Comparison of ENCODE assay signal across 14 cellular contexts in the genomic region with DNA sequence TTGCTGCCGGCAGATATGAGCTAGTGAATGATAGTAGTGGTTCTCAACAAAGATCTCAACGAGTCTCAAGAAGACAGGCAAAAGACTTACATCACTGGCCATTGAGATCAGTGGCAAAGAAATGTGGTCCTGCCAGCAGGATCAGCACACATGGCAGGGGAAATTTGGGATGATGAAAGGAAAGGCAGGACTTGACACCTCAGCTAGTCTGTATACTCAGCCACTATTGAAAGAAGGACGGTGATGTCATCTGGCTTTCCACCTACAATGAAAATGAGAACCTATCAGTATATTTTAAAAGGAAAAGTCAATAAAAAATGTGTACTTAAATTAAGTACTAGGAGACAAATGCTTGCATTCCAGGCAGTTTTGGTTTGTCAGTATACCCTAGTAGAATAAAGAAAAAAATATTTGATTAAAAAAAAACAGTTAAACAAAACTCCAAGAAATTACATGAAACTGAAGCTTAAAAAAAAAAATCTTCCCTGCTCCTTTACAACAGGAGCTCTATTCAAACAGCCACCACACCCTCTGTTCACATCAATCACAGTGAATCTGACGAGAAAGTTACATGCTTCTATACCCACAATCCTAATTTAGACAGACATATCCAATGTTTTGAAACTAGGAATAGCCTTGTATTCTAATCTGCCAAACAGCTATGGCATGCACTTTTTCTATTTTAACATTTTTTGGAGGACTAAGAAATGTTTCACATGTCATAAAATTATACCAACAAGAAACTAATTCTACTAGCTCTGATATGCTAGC. TPM values are rescaled to one million over a fixed set of nuclear protein-coding genes. Genes with fewer than 3 reads are reported as not detected.
DNase-seq lines count a peak whose midpoint lies in the region; ATAC-seq and TF ChIP-seq lines count a peak whose summit lies in the region.
"Had no signal": no experiment of that assay in that cellular context is flagged by ENCODE, and none has a peak within 500 bp of the region (broad histone marks: within the 10 kb centered on the region; RNA-seq: fewer than 3 reads in every experiment).

No MANE protein-coding gene starts in this region.

- in situ Hi-C loops in mammary epithelial cell (cut with MboI; ENCODE audit: low sequenced_read_pairs in 2 of 2) = no loop called here

- peaks cover 37% of the 10 kb centered on the region for H3K4me1 ChIP-seq in mammary epithelial cell (ENCODE audit: insufficient read depth, low read length)
- peaks cover 5 to 34% of the 10 kb centered on the region in 2 donors for H3K4me1 ChIP-seq in thoracic aorta (ENCODE audit: control insufficient read depth in 1 of 2, low read depth in 2 of 2)
- H3K4me1 ChIP-seq: thyroid gland had no signal

- no peak for DNase-seq in activated CD8-positive, alpha-beta T cell treated with anti-CD3 and anti-CD28 coated beads for 36 hours
- DNase-seq in activated CD8-positive, alpha-beta T cell treated with anti-CD3 and anti-CD28 coated beads, Interleukin-2, amount 10 ng/mL, durations not matched to agents 7 days and 5 days = no peak
- DNase-seq in mammary epithelial cell (peak; percentile 79), mesothelial cell of epicardium (ENCODE audit: low spot score in 2 of 2, unreplicated experiment in 2 of 2) (no peak), thoracic aorta (ENCODE audit: low spot score) (no peak), OCI-M2 (lab: John Stamatoyannopoulos, UW; ENCODE audit: unreplicated experiment) (no peak)
- DNase-seq: Caco-2, glutamatergic neuron, T-helper 9 cell, thyroid gland had no signal

- H2AFZ ChIP-seq in mammary epithelial cell (ENCODE audit: low read depth, low read length) = no peak overlapping the region

- H3K9ac ChIP-seq in mammary epithelial cell (ENCODE audit: insufficient read depth, low read length) = no peak overlapping the region

- no TSS peak for BruUV-seq in mammary epithelial cell (replicated peaks; lab: Mats Ljungman, UMichigan)

- CTCF ChIA-PET in activated CD8-positive, alpha-beta T cell treated with anti-CD3 and anti-CD28 coated beads for 36 hours (lab: Charles Lee) = interaction anchor here (0.7 to 13.1 kb wide), 6 partner anchors 8 to 106 kb away, joined by 3 to 142 read pairs (median 4); no protein-coding TSS in a partner anchor
- CTCF ChIA-PET in activated CD8-positive, alpha-beta T cell treated with anti-CD3 and anti-CD28 coated beads, Interleukin-2, amount 10 ng/mL, durations not matched to agents 7 days and 5 days (lab: Charles Lee) = interaction anchor here (1.0 to 3.7 kb wide), 7 partner anchors 19 to 87 kb away, joined by 3 to 13 read pairs (median 4); a partner anchor contains a TSS
- CTCF ChIA-PET in mammary epithelial cell (lab: Charles Lee; ENCODE audit: low non-redundant PET) = no interaction called here

- peak overlapping the region; percentile 56 for H3K4me2 ChIP-seq in mammary epithelial cell (ENCODE audit: insufficient read depth, low read depth, low read length)
- H3K4me2 ChIP-seq: A549 had no signal

- H3K27me3 ChIP-seq in mammary epithelial cell (ENCODE audit: insufficient read depth, low read length) (no peaks in the 10 kb centered on the region), thoracic aorta (replicated peaks; ENCODE audit: insufficient read depth) (no peaks in the 10 kb centered on the region)
- H3K27me3 ChIP-seq: thyroid gland had no signal

- no peak for TF ChIP-seq CTCF in activated CD8-positive, alpha-beta T cell treated with anti-CD3 and anti-CD28 coated beads for 36 hours (IDR thresholded peaks at IDR 0.05)
- no peak for TF ChIP-seq CTCF in mammary epithelial cell (conservative IDR thresholded peaks at IDR 0.05 in 1 of 2, IDR thresholded peaks at IDR 0.05 in 1 of 2; ENCODE audit: extremely low read depth in 1 of 2, insufficient read depth in 1 of 2, low read depth in 1 of 2, low read length in 2 of 2)
- TF ChIP-seq CTCF in mesothelial cell of epicardium (IDR thresholded peaks at IDR 0.05; ENCODE audit: unreplicated experiment) = no peak
- no peak for TF ChIP-seq CTCF in thoracic aorta (IDR thresholded peaks at IDR 0.05)

- H3K36me3 Mint-ChIP-seq in activated CD8-positive, alpha-beta T cell treated with anti-CD3 and anti-CD28 coated beads for 36 hours (ENCODE audit: low read depth) = peaks cover 50% of the 10 kb centered on the region
- peaks cover 49% of the 10 kb centered on the region for H3K36me3 Mint-ChIP-seq in activated CD8-positive, alpha-beta T cell treated with anti-CD3 and anti-CD28 coated beads, Interleukin-2, amount 10 ng/mL, durations not matched to agents 7 days and 5 days (ENCODE audit: low read depth)
- peaks cover 8% of the 10 kb centered on the region for H3K36me3 Mint-ChIP-seq in mesothelial cell of epicardium

- WGBS in mammary epithelial cell (ENCODE audit: low coverage, missing lambda C conversion rate) = 73% methylated on average over 4 of the region's 4 CpGs

- dilution Hi-C loops in mammary epithelial cell (cut with HindIII; ENCODE audit: low sequenced_read_pairs) = no loop called here

- H3K4me3 ChIP-seq in mammary epithelial cell (replicated peaks in 1 of 3; ENCODE audit: insufficient read depth in 1 of 3, low read depth in 2 of 3, low read length in 3 of 3) = no peak overlapping the region
- peak overlapping the region; percentile 45 for H3K4me3 ChIP-seq in thoracic aorta
- H3K4me3 ChIP-seq: A549, thyroid gland had no signal

- H3K9me3 Mint-ChIP-seq in activated CD8-positive, alpha-beta T cell treated with anti-CD3 and anti-CD28 coated beads for 36 hours = no peaks in the 10 kb centered on the region
- no peaks in the 10 kb centered on the region for H3K9me3 Mint-ChIP-seq in activated CD8-positive, alpha-beta T cell treated with anti-CD3 and anti-CD28 coated beads, Interleukin-2, amount 10 ng/mL, durations not matched to agents 7 days and 5 days (ENCODE audit: insufficient read depth)
- no peaks in the 10 kb centered on the region for H3K9me3 Mint-ChIP-seq in mesothelial cell of epicardium
- H3K9me3 Mint-ChIP-seq: activated naive CD4-positive, alpha-beta T cell treated with anti-CD3 and anti-CD28 coated beads, Interleukin-2, amount 50 U/mL, for 72 hours had no signal

- H3K79me2 ChIP-seq in mammary epithelial cell (ENCODE audit: insufficient read depth, low read length) = peaks cover 67% of the 10 kb centered on the region

- H3K27ac Mint-ChIP-seq in activated CD8-positive, alpha-beta T cell treated with anti-CD3 and anti-CD28 coated beads for 36 hours = peak overlapping the region; percentile 28
- no peak overlapping the region for H3K27ac Mint-ChIP-seq in activated CD8-positive, alpha-beta T cell treated with anti-CD3 and anti-CD28 coated beads, Interleukin-2, amount 10 ng/mL, durations not matched to agents 7 days and 5 days
- peak overlapping the region; percentile 37 for H3K27ac Mint-ChIP-seq in mesothelial cell of epicardium

- H3K4me1 Mint-ChIP-seq in activated CD8-positive, alpha-beta T cell treated with anti-CD3 and anti-CD28 coated beads for 36 hours (ENCODE audit: low read depth) = peaks cover 35% of the 10 kb centered on the region
- H3K4me1 Mint-ChIP-seq in activated CD8-positive, alpha-beta T cell treated with anti-CD3 and anti-CD28 coated beads, Interleukin-2, amount 10 ng/mL, durations not matched to agents 7 days and 5 days (ENCODE audit: low read depth) = peaks cover 22% of the 10 kb centered on the region
- peaks cover 14% of the 10 kb centered on the region for H3K4me1 Mint-ChIP-seq in mesothelial cell of epicardium

- intact Hi-C loops in activated CD8-positive, alpha-beta T cell treated with anti-CD3 and anti-CD28 coated beads for 36 hours (cut with micrococcal nuclease) = no loop called here
- intact Hi-C loops in mammary epithelial cell (cut with micrococcal nuclease) = no loop called here

- POLR2A ChIA-PET in activated CD8-positive, alpha-beta T cell treated with anti-CD3 and anti-CD28 coated beads for 36 hours (lab: Charles Lee) = interaction anchor here (0.8 kb wide), 1 partner anchor 13 kb away, joined by 3 read pairs; no protein-coding TSS in a partner anchor
- POLR2A ChIA-PET in activated CD8-positive, alpha-beta T cell treated with anti-CD3 and anti-CD28 coated beads, Interleukin-2, amount 10 ng/mL, durations not matched to agents 7 days and 5 days (lab: Charles Lee) = interaction anchor here (0.6 kb wide), 1 partner anchor 69 kb away, joined by 5 read pairs; a partner anchor contains a TSS

- H3K9me3 ChIP-seq in mammary epithelial cell (replicated peaks; ENCODE audit: insufficient read depth, low read length) (no peaks in the 10 kb centered on the region), thoracic aorta (no peaks in the 10 kb centered on the region)
- H3K9me3 ChIP-seq: A549, Caco-2, thyroid gland had no signal

- H3K4me3 Mint-ChIP-seq in activated CD8-positive, alpha-beta T cell treated with anti-CD3 and anti-CD28 coated beads for 36 hours = no peak overlapping the region
- H3K4me3 Mint-ChIP-seq in activated CD8-positive, alpha-beta T cell treated with anti-CD3 and anti-CD28 coated beads, Interleukin-2, amount 10 ng/mL, durations not matched to agents 7 days and 5 days = no peak overlapping the region
- H3K4me3 Mint-ChIP-seq in mesothelial cell of epicardium = no peak overlapping the region

- no peak for ATAC-seq in activated CD8-positive, alpha-beta T cell treated with anti-CD3 and anti-CD28 coated beads for 36 hours
- no peak for ATAC-seq in activated CD8-positive, alpha-beta T cell treated with anti-CD3 and anti-CD28 coated beads, Interleukin-2, amount 10 ng/mL, durations not matched to agents 7 days and 5 days
- no peak for ATAC-seq in thoracic aorta (ENCODE audit: insufficient number of reproducible peaks, low FRiP score, low read depth)
- no peak for ATAC-seq in GM21360 (IDR thresholded peaks at IDR 0.05; ENCODE audit: unreplicated experiment)
- ATAC-seq in GM18867 (IDR thresholded peaks at IDR 0.05; ENCODE audit: unreplicated experiment) = no peak
- ATAC-seq: A549; activated naive CD4-positive, alpha-beta T cell treated with anti-CD3 and anti-CD28 coated beads, Interleukin-2, amount 50 U/mL, for 72 hours had no signal

- H3K36me3 ChIP-seq in mammary epithelial cell (ENCODE audit: insufficient read depth, low read length) = peaks cover 23% of the 10 kb centered on the region
- H3K36me3 ChIP-seq in thoracic aorta = no peaks in the 10 kb centered on the region

- H3K27me3 Mint-ChIP-seq in activated CD8-positive, alpha-beta T cell treated with anti-CD3 and anti-CD28 coated beads for 36 hours = no peaks in the 10 kb centered on the region
- H3K27me3 Mint-ChIP-seq in activated CD8-positive, alpha-beta T cell treated with anti-CD3 and anti-CD28 coated beads, Interleukin-2, amount 10 ng/mL, durations not matched to agents 7 days and 5 days (ENCODE audit: low read depth) = no peaks in the 10 kb centered on the region
- no peaks in the 10 kb centered on the region for H3K27me3 Mint-ChIP-seq in mesothelial cell of epicardium (ENCODE audit: low read depth)

- H3K27ac ChIP-seq in mammary epithelial cell (ENCODE audit: insufficient read depth, low read depth, low read length) = peak overlapping the region; percentile 62
- H3K27ac ChIP-seq in thoracic aorta = peak overlapping the region; percentile 64 to 72
- H3K27ac ChIP-seq: A549, thyroid gland had no signal

- H4K20me1 ChIP-seq in mammary epithelial cell (ENCODE audit: insufficient read depth, low read length) = no peaks in the 10 kb centered on the region

RNA-seq across cellular contexts. Expression of a gene that starts 34.9 kb away (rescaled TPM):
- 1 to 10 TPM; 1.7 to 1.9 TPM for total RNA-seq in activated CD8-positive, alpha-beta T cell treated with anti-CD3 and anti-CD28 coated beads for 36 hours
- 1 to 10 TPM in 1 of 2 experiments, under 1 TPM in 1; 0.68 to 2.3 TPM for total RNA-seq in activated CD8-positive, alpha-beta T cell treated with anti-CD3 and anti-CD28 coated beads, Interleukin-2, amount 10 ng/mL, durations not matched to agents 7 days and 5 days
- 1 to 10 TPM; 1.1 to 2.5 TPM for total RNA-seq in mammary epithelial cell
- 0.27 TPM for polyA plus RNA-seq in mammary epithelial cell
- polyA minus RNA-seq in mammary epithelial cell = 0.57 TPM
- total RNA-seq in mesothelial cell of epicardium = 0.51 to 0.73 TPM (median 0.54 TPM) in 3 replicates
- under 1 TPM in 1 of 2 donors, not detected in 1; 0.21 TPM for total RNA-seq in thoracic aorta

RNA-seq across cellular contexts. Expression of a gene that starts 35.1 kb away (rescaled TPM):
- total RNA-seq in activated CD8-positive, alpha-beta T cell treated with anti-CD3 and anti-CD28 coated beads for 36 hours = 10 to 100 TPM; 71.7 to 76.4 TPM
- total RNA-seq in activated CD8-positive, alpha-beta T cell treated with anti-CD3 and anti-CD28 coated beads, Interleukin-2, amount 10 ng/mL, durations not matched to agents 7 days and 5 days = 100 to 1,000 TPM; 126 to 128 TPM
- total RNA-seq in mammary epithelial cell = 100 to 1,000 TPM in 1 of 2 donors, 10 to 100 TPM in 1; 56.3 to 130 TPM
- 152 TPM for polyA plus RNA-seq in mammary epithelial cell
- polyA minus RNA-seq in mammary epithelial cell = 39.9 TPM
- 71.3 to 77.0 TPM (median 74.2 TPM) in 3 replicates for total RNA-seq in mesothelial cell of epicardium
- total RNA-seq in thoracic aorta = 10 to 100 TPM; 77.7 to 82.6 TPM

RNA-seq across cellular contexts. Expression of a gene that starts 46.1 kb away (rescaled TPM):
- 10 to 100 TPM; 43.1 to 44.5 TPM for total RNA-seq in activated CD8-positive, alpha-beta T cell treated with anti-CD3 and anti-CD28 coated beads for 36 hours
- 10 to 100 TPM; 24.4 to 26.8 TPM for total RNA-seq in activated CD8-positive, alpha-beta T cell treated with anti-CD3 and anti-CD28 coated beads, Interleukin-2, amount 10 ng/mL, durations not matched to agents 7 days and 5 days
- total RNA-seq in mammary epithelial cell (10 to 100 TPM; 17.7 to 26.5 TPM), mesothelial cell of epicardium (14.2 to 15.3 TPM (median 14.5 TPM) in 3 replicates), thoracic aorta (10 to 100 TPM; 11.8 to 30.4 TPM)
- 18.2 TPM for polyA plus RNA-seq in mammary epithelial cell
- polyA minus RNA-seq in mammary epithelial cell = 12.5 TPM
